20 cellular contexts compared by ENCODE assay signal in the genomic region with DNA sequence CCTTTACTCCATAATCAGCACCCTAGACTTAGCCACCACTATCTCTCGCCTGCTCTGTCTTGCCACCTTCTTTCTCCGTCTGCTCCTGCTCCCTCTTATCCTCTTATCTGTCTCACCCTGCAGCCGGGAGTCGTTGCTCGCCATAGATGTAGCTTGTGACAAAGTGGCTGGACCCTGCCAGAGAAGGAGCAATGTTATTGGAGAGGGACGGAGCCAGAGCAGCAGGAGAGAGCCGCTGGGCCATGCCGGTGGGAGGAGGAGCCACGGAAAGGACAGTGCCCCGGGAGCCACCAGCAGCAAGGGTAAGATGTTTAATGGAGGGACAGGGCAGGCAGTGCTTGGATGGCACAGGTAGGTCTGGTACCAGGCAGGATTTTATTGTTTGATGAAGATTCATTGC.
"Had no signal": no experiment of that assay in that cellular context is flagged by ENCODE, and none has a peak within 500 bp of the region (broad histone marks: within the 10 kb centered on the region; RNA-seq: fewer than 3 reads in every experiment).

No MANE protein-coding gene starts in this region.

- H3K27ac ChIP-seq: esophagus squamous epithelium, prostate gland, right lobe of liver, tibial nerve, uterus had no signal

- H3K9me3 Mint-ChIP-seq: activated CD4-positive, alpha-beta T cell treated with anti-CD3 and anti-CD28 coated beads, Interleukin-2, amount 10 ng/mL, durations not matched to agents 7 days and 5 days; dendritic cell treated with granulocyte-macrophage colony-stimulating factor and Interleukin-4, amounts not matched to agents 40 ng/mL and 50 ng/mL, for 4 days; T-helper 1 cell treated with Interleukin-12 subunit alpha and Interleukin-12 subunit beta and Interleukin-4 antibody, amounts not matched to agents 30 μg/mL and 1 μg/mL, for 36 hours had no signal

- DNase-seq: activated CD4-positive, alpha-beta T cell treated with anti-CD3 and anti-CD28 coated beads, Interleukin-2, amount 10 ng/mL, durations not matched to agents 7 days and 5 days; activated CD8-positive, alpha-beta memory T cell treated with anti-CD3 and anti-CD28 coated beads, Interleukin-2, amount 50 U/mL, for 48 hours; activated effector memory CD4-positive, alpha-beta T cell treated with Interleukin-2 at 50 U/mL for 16 hours; activated naive CD4-positive, alpha-beta T cell treated with anti-CD3 and anti-CD28 coated beads, Interleukin-2, amount 50 U/mL, for 16 hours; activated T-cell treated with anti-CD3 and anti-CD28 coated beads, Interleukin-2, amount 50 U/mL, for 48 hours; aorta; effector CD8-positive, alpha-beta T cell; esophagus squamous epithelium; hypothalamus; mammary epithelial cell; right lobe of liver; stimulated activated naive CD4-positive, alpha-beta T cell; uterus had no signal

- H3K4me1 ChIP-seq: prostate gland, uterus had no signal

- H3K4me3 Mint-ChIP-seq: activated CD4-positive, alpha-beta T cell treated with anti-CD3 and anti-CD28 coated beads, Interleukin-2, amount 10 ng/mL, durations not matched to agents 7 days and 5 days; dendritic cell treated with granulocyte-macrophage colony-stimulating factor and Interleukin-4, amounts not matched to agents 40 ng/mL and 50 ng/mL, for 4 days; T-helper 1 cell treated with Interleukin-12 subunit alpha and Interleukin-12 subunit beta and Interleukin-4 antibody, amounts not matched to agents 30 μg/mL and 1 μg/mL, for 36 hours had no signal

- H3K27ac Mint-ChIP-seq: activated CD4-positive, alpha-beta T cell treated with anti-CD3 and anti-CD28 coated beads, Interleukin-2, amount 10 ng/mL, durations not matched to agents 7 days and 5 days; dendritic cell treated with granulocyte-macrophage colony-stimulating factor and Interleukin-4, amounts not matched to agents 40 ng/mL and 50 ng/mL, for 4 days; T-helper 1 cell treated with Interleukin-12 subunit alpha and Interleukin-12 subunit beta and Interleukin-4 antibody, amounts not matched to agents 30 μg/mL and 1 μg/mL, for 36 hours had no signal

- FAIRE-seq: keratinocyte had no signal

- ATAC-seq: activated CD4-positive, CD25-positive, alpha-beta regulatory T cell treated with anti-CD3 and anti-CD28 coated beads, Interleukin-2, amount 50 U/mL, for 24 hours; left lobe of liver; right lobe of liver had no signal

- H3K27me3 ChIP-seq: right lobe of liver, uterus had no signal

- H3K36me3 ChIP-seq: esophagus squamous epithelium, prostate gland, right lobe of liver, tibial nerve, uterus had no signal

- H3K4me3 ChIP-seq: esophagus squamous epithelium, prostate gland, right lobe of liver, tibial nerve, uterus had no signal

- H3K9me3 ChIP-seq: esophagus squamous epithelium, prostate gland, right lobe of liver, tibial nerve, uterus had no signal
